13 cellular contexts compared by ENCODE assay signal in the genomic region with DNA sequence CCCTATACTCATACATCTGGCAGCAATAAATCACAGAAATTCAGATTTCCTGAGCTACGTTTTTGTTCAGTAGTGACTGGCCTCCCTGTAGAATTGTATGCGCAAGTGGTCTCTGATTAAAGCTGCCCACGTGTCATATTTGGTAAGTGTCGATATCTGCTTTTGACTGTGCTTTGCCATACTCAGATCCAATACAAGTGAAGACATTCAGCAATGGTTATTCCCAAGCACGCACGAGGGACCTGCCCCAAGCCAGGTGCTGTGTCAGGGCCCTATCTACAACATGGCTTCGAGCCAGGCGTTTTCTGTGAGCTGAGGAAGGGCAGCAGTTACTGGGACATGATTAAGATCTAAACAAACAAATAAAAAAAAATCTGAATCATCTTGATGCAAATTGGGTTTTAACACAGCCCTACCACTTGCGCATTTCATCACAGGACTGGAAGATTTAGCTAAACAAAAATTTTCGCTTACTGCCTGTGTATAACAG. TPM values are rescaled to one million over a fixed set of nuclear protein-coding genes. Genes with fewer than 3 reads are reported as not detected.
DNase-seq lines count a peak whose midpoint lies in the region; ATAC-seq and TF ChIP-seq lines count a peak whose summit lies in the region.
"Had no signal": no experiment of that assay in that cellular context is flagged by ENCODE, and none has a peak within 500 bp of the region (broad histone marks: within the 10 kb centered on the region; RNA-seq: fewer than 3 reads in every experiment).

No MANE protein-coding gene starts in this region.

- no peak overlapping the region for H3K27ac ChIP-seq in CD8-positive, alpha-beta T cell (ENCODE audit: low read depth, low read length)
- peak overlapping the region; percentile 51 for H3K27ac ChIP-seq in left ventricle myocardium inferior (replicated peaks)
- H3K27ac ChIP-seq in testis = no peak overlapping the region
- H3K27ac ChIP-seq: neural progenitor cell had no signal

- H3K36me3 ChIP-seq in BE2C (no peaks in the 10 kb centered on the region), left ventricle myocardium inferior (peaks cover 3% of the 10 kb centered on the region), testis (ENCODE audit: low read depth, missing control alignments) (no peaks in the 10 kb centered on the region)
- peaks cover 12% of the 10 kb centered on the region for H3K36me3 ChIP-seq in CD8-positive, alpha-beta T cell (ENCODE audit: insufficient read depth, low read length)
- H3K36me3 ChIP-seq: neural progenitor cell had no signal

- peaks cover 14% of the 10 kb centered on the region; the same call in 1 of the 2 replicates for H3K4me1 ChIP-seq in BE2C
- peaks cover 28% of the 10 kb centered on the region for H3K4me1 ChIP-seq in CD8-positive, alpha-beta T cell (ENCODE audit: insufficient read depth, low read length)
- peaks cover 44% of the 10 kb centered on the region for H3K4me1 ChIP-seq in left ventricle myocardium inferior
- H3K4me1 ChIP-seq in testis = peaks cover 32% of the 10 kb centered on the region
- H3K4me1 ChIP-seq: neural progenitor cell had no signal

- no peak overlapping the region for H3K4me3 Mint-ChIP-seq in CD8-positive, alpha-beta T cell
- H3K4me3 Mint-ChIP-seq in endothelial cell (ENCODE audit: unreplicated experiment) = no peak overlapping the region
- H3K4me3 Mint-ChIP-seq: neural progenitor cell had no signal

- peak overlapping the region; percentile 94 for H3K27ac Mint-ChIP-seq in CD8-positive, alpha-beta T cell
- H3K27ac Mint-ChIP-seq in endothelial cell (ENCODE audit: unreplicated experiment) = no peak overlapping the region
- H3K27ac Mint-ChIP-seq: neural progenitor cell had no signal

- 76 to 89% methylated on average over 10 of the region's 10 CpGs for whole genome bisulfite sequencing in testis, 2 donors

- CTCF ChIA-PET in CD8-positive, alpha-beta T cell (lab: Charles Lee) = interaction anchor here (0.8 to 1.9 kb wide), 9 partner anchors 8 to 390 kb away, joined by 3 to 10 read pairs (median 3); no protein-coding TSS in a partner anchor

- H3K27me3 Mint-ChIP-seq in CD8-positive, alpha-beta T cell (ENCODE audit: low read depth) = no peaks in the 10 kb centered on the region
- peaks cover 6% of the 10 kb centered on the region for H3K27me3 Mint-ChIP-seq in endothelial cell (ENCODE audit: unreplicated experiment)

- TF ChIP-seq POLR2A in testis (IDR thresholded peaks at IDR 0.05) = no peak

- POLR2A ChIA-PET in CD8-positive, alpha-beta T cell (lab: Charles Lee) = interaction anchor here (1.0 to 1.1 kb wide), 3 partner anchors 12 to 54 kb away, joined by 3 to 4 read pairs (median 3); no protein-coding TSS in a partner anchor

- peaks cover 76% of the 10 kb centered on the region for H3K4me1 Mint-ChIP-seq in CD8-positive, alpha-beta T cell (ENCODE audit: low read depth)
- peaks cover 4% of the 10 kb centered on the region for H3K4me1 Mint-ChIP-seq in endothelial cell (ENCODE audit: unreplicated experiment)

- H3K27me3 ChIP-seq in BE2C (no peaks in the 10 kb centered on the region), left ventricle myocardium inferior (ENCODE audit: low read depth) (no peaks in the 10 kb centered on the region), testis (no peaks in the 10 kb centered on the region)
- H3K27me3 ChIP-seq in CD8-positive, alpha-beta T cell (ENCODE audit: insufficient read depth, low read length) = no peaks in the 10 kb centered on the region
- H3K27me3 ChIP-seq: esophagus squamous epithelium, neural progenitor cell had no signal

- H3K9me3 ChIP-seq in BE2C (no peaks in the 10 kb centered on the region), left ventricle myocardium inferior (replicated peaks) (no peaks in the 10 kb centered on the region), testis (no peaks in the 10 kb centered on the region)
- no peaks in the 10 kb centered on the region for H3K9me3 ChIP-seq in CD8-positive, alpha-beta T cell (ENCODE audit: low read length)
- H3K9me3 ChIP-seq: esophagus squamous epithelium had no signal

- no peak for TF ChIP-seq CTCF in BE2C (IDR thresholded peaks at IDR 0.05; ENCODE audit: low read depth, low read length)
- TF ChIP-seq CTCF in CD8-positive, alpha-beta T cell (IDR thresholded peaks at IDR 0.05) = no peak
- no peak for TF ChIP-seq CTCF in left ventricle myocardium inferior (IDR thresholded peaks at IDR 0.05; ENCODE audit: borderline replicate concordance)
- no peak for TF ChIP-seq CTCF in endothelial cell (IDR thresholded peaks at IDR 0.05; ENCODE audit: unreplicated experiment)
- no peak for TF ChIP-seq CTCF in testis (IDR thresholded peaks at IDR 0.05)

- intact Hi-C loops in CD8-positive, alpha-beta T cell (cut with DNase I, micrococcal nuclease) = loop anchor here (2.0 to 5.0 kb wide), 2 partner anchors 15 to 61 kb away; no protein-coding TSS in a partner anchor
- intact Hi-C loops in left ventricle myocardium inferior (cut with micrococcal nuclease) = no loop called here
- intact Hi-C loops in testis (cut with DNase I; ENCODE audit: low total_unique reads) = no loop called here

- H3K4me3 ChIP-seq in BE2C (ENCODE audit: low read depth, low read length) = no peak overlapping the region
- H3K4me3 ChIP-seq in CD8-positive, alpha-beta T cell (ENCODE audit: low read depth, low read length) = no peak overlapping the region
- H3K4me3 ChIP-seq in left ventricle myocardium inferior = no peak overlapping the region
- no peak overlapping the region for H3K4me3 ChIP-seq in testis
- H3K4me3 ChIP-seq: esophagus squamous epithelium, neural progenitor cell had no signal

- peak; percentile 55 for DNase-seq in BE2C
- DNase-seq in CD8-positive, alpha-beta T cell = peak in 2 of 7 experiments; percentile 33 to 53
- no peak for DNase-seq in left ventricle myocardium inferior
- DNase-seq in endothelial cell (ENCODE audit: low spot score) = no peak
- DNase-seq in NCI-H345 (lab: John Stamatoyannopoulos, UW) = no peak
- no peak for DNase-seq in testis
- DNase-seq: activated CD4-positive, alpha-beta T cell treated with anti-CD3 and anti-CD28 coated beads for 48 hours; esophagus squamous epithelium; kidney; NCI-H187 had no signal

- ATAC-seq in CD8-positive, alpha-beta T cell = peak; percentile 55
- ATAC-seq in SK-N-SH treated with all-trans-retinoic acid at 6 μM for 48 hours = no peak
- no peak for ATAC-seq in GM21529 (IDR thresholded peaks at IDR 0.05; ENCODE audit: unreplicated experiment)

- H3K36me3 Mint-ChIP-seq in CD8-positive, alpha-beta T cell = peaks cover 76% of the 10 kb centered on the region
- no peaks in the 10 kb centered on the region for H3K36me3 Mint-ChIP-seq in endothelial cell (ENCODE audit: low read depth, unreplicated experiment)
- H3K36me3 Mint-ChIP-seq: neural progenitor cell had no signal

- H3K9me3 Mint-ChIP-seq in CD8-positive, alpha-beta T cell = no peaks in the 10 kb centered on the region
- H3K9me3 Mint-ChIP-seq in endothelial cell (ENCODE audit: unreplicated experiment) = no peaks in the 10 kb centered on the region
- H3K9me3 Mint-ChIP-seq: neural progenitor cell had no signal

TF ChIP-seq in SK-N-SH treated with all-trans-retinoic acid at 6 μM for 48 hours, 23 proteins besides CTCF, POLR2A, EP300 and RAD21:
- TF ChIP-seq TCF4 (CRISPR knock-in tag; IDR thresholded peaks at IDR 0.05; ENCODE audit: borderline replicate concordance) = peak; percentile 27; the same call in 1 of the 2 replicates
- TF ChIP-seq, protein P1, sequence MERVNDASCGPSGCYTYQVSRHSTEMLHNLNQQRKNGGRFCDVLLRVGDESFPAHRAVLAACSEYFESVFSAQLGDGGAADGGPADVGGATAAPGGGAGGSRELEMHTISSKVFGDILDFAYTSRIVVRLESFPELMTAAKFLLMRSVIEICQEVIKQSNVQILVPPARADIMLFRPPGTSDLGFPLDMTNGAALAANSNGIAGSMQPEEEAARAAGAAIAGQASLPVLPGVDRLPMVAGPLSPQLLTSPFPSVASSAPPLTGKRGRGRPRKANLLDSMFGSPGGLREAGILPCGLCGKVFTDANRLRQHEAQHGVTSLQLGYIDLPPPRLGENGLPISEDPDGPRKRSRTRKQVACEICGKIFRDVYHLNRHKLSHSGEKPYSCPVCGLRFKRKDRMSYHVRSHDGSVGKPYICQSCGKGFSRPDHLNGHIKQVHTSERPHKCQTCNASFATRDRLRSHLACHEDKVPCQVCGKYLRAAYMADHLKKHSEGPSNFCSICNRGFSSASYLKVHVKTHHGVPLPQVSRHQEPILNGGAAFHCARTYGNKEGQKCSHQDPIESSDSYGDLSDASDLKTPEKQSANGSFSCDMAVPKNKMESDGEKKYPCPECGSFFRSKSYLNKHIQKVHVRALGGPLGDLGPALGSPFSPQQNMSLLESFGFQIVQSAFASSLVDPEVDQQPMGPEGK (CRISPR knock-in tag; IDR thresholded peaks at IDR 0.05; ENCODE audit: borderline replicate concordance) = no peak

RNA-seq across cellular contexts. Expression of a gene that starts 47.2 kb away (rescaled TPM):
- polyA plus RNA-seq in BE2C (2012; ENCODE audit: insufficient read depth, insufficient read length, low read depth) = 48.5 TPM
- total RNA-seq in CD8-positive, alpha-beta T cell = 10 to 100 TPM; 13.9 to 18.3 TPM
- total RNA-seq in left ventricle myocardium inferior = 22.9 TPM
- total RNA-seq in endothelial cell (ENCODE audit: unreplicated experiment) = 42.2 TPM
- total RNA-seq in testis = 10 to 100 TPM; 44.6 to 48.3 TPM
- polyA plus RNA-seq in testis (ENCODE audit: insufficient read depth, low read depth, low replicate concordance) = 24.3 TPM

Comparison
In these comparisons a context has a peak if more than half of its experiments do, and no peak if none do; other contexts are left out.
1. intact Hi-C loops: an anchor here in CD8-positive, alpha-beta T cell (2.0 to 5.0 kb wide); none called in left ventricle myocardium inferior and testis.